8 cellular contexts compared by ENCODE assay signal in the genomic region with DNA sequence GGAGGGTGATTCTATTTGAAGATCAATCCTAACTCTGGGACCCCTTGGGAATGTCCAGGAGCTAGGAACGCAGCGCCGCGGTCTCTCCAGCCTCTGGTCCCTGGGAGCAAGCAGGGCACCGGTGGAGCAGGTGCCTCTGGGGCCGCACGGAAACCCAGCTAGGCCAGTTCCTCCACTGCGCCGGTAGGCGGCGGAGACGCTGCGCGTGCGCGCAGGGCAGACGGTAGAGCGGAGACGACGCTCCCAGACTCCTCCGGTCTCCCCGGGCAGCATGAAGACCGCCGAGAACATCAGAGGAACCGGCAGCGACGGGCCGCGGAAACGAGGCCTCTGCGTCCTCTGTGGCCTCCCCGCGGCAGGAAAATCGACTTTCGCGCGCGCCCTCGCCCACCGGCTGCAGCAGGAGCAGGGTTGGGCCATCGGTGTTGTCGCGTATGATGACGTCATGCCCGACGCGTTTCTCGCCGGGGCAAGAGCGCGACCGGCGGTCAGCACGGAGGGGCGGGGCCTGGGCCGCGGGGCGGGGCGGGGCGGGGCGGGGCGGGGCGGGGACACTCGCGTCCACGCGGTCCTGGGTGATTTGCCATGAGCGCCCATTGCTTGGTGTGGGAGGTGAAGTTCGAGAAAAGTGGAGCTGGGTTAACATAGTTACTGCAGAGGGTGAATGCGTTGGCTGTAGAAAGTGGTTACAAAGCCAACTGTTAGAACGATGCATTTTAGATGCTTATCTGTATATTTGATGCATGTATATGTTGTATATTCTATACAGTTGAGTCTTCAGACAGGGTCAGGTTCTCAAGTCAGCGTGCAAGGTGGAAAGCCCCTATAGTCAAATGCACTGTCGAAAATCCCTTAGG. TPM values are rescaled to one million over a fixed set of nuclear protein-coding genes. Genes with fewer than 3 reads are reported as not detected.
A peak's percentile ranks its signal among the peaks of the same experiment; 100 is the strongest.
DNase-seq lines count a peak whose midpoint lies in the region; ATAC-seq and TF ChIP-seq lines count a peak whose summit lies in the region.

A gene with protein sequence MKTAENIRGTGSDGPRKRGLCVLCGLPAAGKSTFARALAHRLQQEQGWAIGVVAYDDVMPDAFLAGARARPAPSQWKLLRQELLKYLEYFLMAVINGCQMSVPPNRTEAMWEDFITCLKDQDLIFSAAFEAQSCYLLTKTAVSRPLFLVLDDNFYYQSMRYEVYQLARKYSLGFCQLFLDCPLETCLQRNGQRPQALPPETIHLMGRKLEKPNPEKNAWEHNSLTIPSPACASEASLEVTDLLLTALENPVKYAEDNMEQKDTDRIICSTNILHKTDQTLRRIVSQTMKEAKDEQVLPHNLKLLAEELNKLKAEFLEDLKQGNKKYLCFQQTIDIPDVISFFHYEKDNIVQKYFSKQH (plus strand): TSS at position 193 of the 857 bp plus-strand sequence. CDS start 79 bp downstream, at position 272.

- H3K4me2 ChIP-seq in HCT116 (ENCODE audit: low read length) = peak within 1 kb of the TSS; percentile 84
- H3K4me2 ChIP-seq in MM.1S (ENCODE audit: low read depth, low read length) = peak within 1 kb of the TSS; percentile 85
- peak within 1 kb of the TSS; percentile 95 for H3K4me2 ChIP-seq in neural progenitor cell

- peak within 1 kb of the TSS; percentile 93 for H3K27ac Mint-ChIP-seq in neural progenitor cell

- peak in 2 of 3 experiments; percentile 86 to 97; a peak in 4 of 6 replicates for TF ChIP-seq CTCF in HCT116 (IDR thresholded peaks at IDR 0.05 in 2 of 3, conservative IDR thresholded peaks at IDR 0.05 in 1 of 3; ENCODE audit: borderline replicate concordance in 1 of 3, insufficient read depth in 1 of 3, low read depth in 2 of 3, low read length in 2 of 3)
- TF ChIP-seq CTCF in MM.1S (IDR thresholded peaks at IDR 0.05; ENCODE audit: low read length) = peak; percentile 83
- TF ChIP-seq CTCF in foreskin keratinocyte (conservative IDR thresholded peaks at IDR 0.05) = peak; percentile 95
- TF ChIP-seq CTCF in neural progenitor cell (IDR thresholded peaks at IDR 0.05) = peak; percentile 83

- no peaks in the 10 kb centered on the region for H3K9me3 ChIP-seq in HCT116 (ENCODE audit: control insufficient read depth in 1 of 2, insufficient read depth in 1 of 2, low read depth in 1 of 2, low read length in 2 of 2)
- H3K9me3 ChIP-seq in MM.1S (replicated peaks; ENCODE audit: insufficient read depth, low read length) = no peaks in the 10 kb centered on the region
- H3K9me3 ChIP-seq in neural progenitor cell (ENCODE audit: low read depth) = no peaks in the 10 kb centered on the region
- no peaks in the 10 kb centered on the region for H3K9me3 ChIP-seq in stomach smooth muscle (ENCODE audit: control insufficient read depth in 2 of 2, low read length in 2 of 2)

- no peaks in the 10 kb centered on the region for H3K36me3 Mint-ChIP-seq in neural progenitor cell

- H3K27ac ChIP-seq in HCT116 (ENCODE audit: low read depth, low read length) = peak within 1 kb of the TSS; percentile 78
- H3K27ac ChIP-seq in MM.1S (ENCODE audit: low read length) = peak within 1 kb of the TSS; percentile 88
- H3K27ac ChIP-seq in foreskin keratinocyte = peak within 1 kb of the TSS; percentile 90
- peak within 1 kb of the TSS; percentile 99 for H3K27ac ChIP-seq in neural progenitor cell
- peak within 1 kb of the TSS; percentile 79 for H3K27ac ChIP-seq in stomach smooth muscle (ENCODE audit: low read length)

- no peaks in the 10 kb centered on the region for H3K27me3 ChIP-seq in HCT116 (ENCODE audit: insufficient read depth, low read length)
- H3K27me3 ChIP-seq in MM.1S (replicated peaks; ENCODE audit: insufficient read depth, low read length) = no peaks in the 10 kb centered on the region
- H3K27me3 ChIP-seq in foreskin keratinocyte = peaks cover 4% of the 10 kb centered on the region
- H3K27me3 ChIP-seq in neural progenitor cell = no peaks in the 10 kb centered on the region
- no peaks in the 10 kb centered on the region for H3K27me3 ChIP-seq in stomach smooth muscle (ENCODE audit: control insufficient read depth in 1 of 2, insufficient read depth in 2 of 2, low read length in 2 of 2)

- H3K4me1 ChIP-seq in HCT116 (ENCODE audit: control insufficient read depth in 1 of 2, insufficient read depth in 2 of 2, low read length in 2 of 2) = peaks cover 8 to 16% of the 10 kb centered on the region in 2 experiments; a peak in 3 of 4 replicates
- H3K4me1 ChIP-seq in MM.1S (ENCODE audit: low read length) = peaks cover 7% of the 10 kb centered on the region; the same call in 1 of the 2 replicates
- H3K4me1 ChIP-seq in foreskin keratinocyte = no peaks in the 10 kb centered on the region
- peaks cover 9% of the 10 kb centered on the region for H3K4me1 ChIP-seq in neural progenitor cell
- peaks cover 12% of the 10 kb centered on the region for H3K4me1 ChIP-seq in stomach smooth muscle (ENCODE audit: control insufficient read depth, insufficient read depth, low read length)

- H3F3A ChIP-seq in MM.1S (ENCODE audit: insufficient read depth, low read length) (0 out of 2 replicates have a peak, but pooled peaks cover 3% of the 10 kb centered on the region), neural progenitor cell (ENCODE audit: low read depth) (peaks cover 9% of the 10 kb centered on the region)

- CTCF ChIA-PET in HCT116 (lab: Charles Lee) = interaction anchor here (1.1 to 2.0 kb wide), 6 partner anchors 10 to 593 kb away, joined by 3 to 12 read pairs (median 6); a partner anchor contains a TSS

- peak; percentile 33 for TF ChIP-seq POLR2A in HCT116 (IDR thresholded peaks at IDR 0.05; ENCODE audit: borderline replicate concordance, extremely low read depth, insufficient read depth, insufficient read length)

- peak within 1 kb of the TSS; percentile 86 for H3K4me3 Mint-ChIP-seq in neural progenitor cell

- RAD21 ChIA-PET in HCT116 (lab: Charles Lee; ENCODE audit: low non-redundant PET in 1 of 2, low total read pairs in 2 of 2, uncharacterized antibody in 2 of 2, unreplicated experiment in 2 of 2) = no interaction called here

- H3K36me3 ChIP-seq in HCT116 (ENCODE audit: control insufficient read depth in 1 of 2, insufficient read depth in 2 of 2, low read length in 2 of 2) = no peaks in the 10 kb centered on the region
- no peaks in the 10 kb centered on the region for H3K36me3 ChIP-seq in MM.1S (replicated peaks; ENCODE audit: insufficient read depth, low read length)
- H3K36me3 ChIP-seq in neural progenitor cell = no peaks in the 10 kb centered on the region
- H3K36me3 ChIP-seq in stomach smooth muscle (ENCODE audit: control insufficient read depth in 2 of 2, insufficient read depth in 2 of 2, low read length in 2 of 2) = no peaks in the 10 kb centered on the region

- peaks cover 5% of the 10 kb centered on the region for H3K4me1 Mint-ChIP-seq in neural progenitor cell

- H3K9me2 ChIP-seq in HCT116 (ENCODE audit: insufficient read depth) = no peaks in the 10 kb centered on the region
- no peaks in the 10 kb centered on the region for H3K9me2 ChIP-seq in MM.1S (replicated peaks; ENCODE audit: insufficient read depth, low read length)

- peak; percentile 35; the same call in 1 of the 2 replicates for TF ChIP-seq RAD21 in HCT116 (IDR thresholded peaks at IDR 0.05; ENCODE audit: low read depth)

- peak within 1 kb of the TSS; percentile 88 for H2AFZ ChIP-seq in HCT116 (ENCODE audit: low read depth, low read length, poor library complexity, severe bottlenecking)
- H2AFZ ChIP-seq in MM.1S (ENCODE audit: low read length) = peak within 1 kb of the TSS; percentile 92
- H2AFZ ChIP-seq in neural progenitor cell (replicated peaks) = peak within 1 kb of the TSS; percentile 98

- ATAC-seq in HCT116 (peak; percentile 97), foreskin keratinocyte (peak; percentile 98)

- BruUV-seq in HCT116 (replicated peaks; lab: Mats Ljungman, UMichigan) = TSS peak; percentile 91

- no peaks in the 10 kb centered on the region for H3K9me3 Mint-ChIP-seq in neural progenitor cell

- intact Hi-C loops in HCT116 (cut with micrococcal nuclease) = loop anchor here (1.0 kb wide), 3 partner anchors 26 to 579 kb away; a partner anchor contains a TSS

- H3K9ac ChIP-seq in HCT116 (ENCODE audit: low read length) = peak within 1 kb of the TSS; percentile 68
- H3K9ac ChIP-seq in MM.1S (ENCODE audit: low read length) = peak within 1 kb of the TSS; percentile 94
- H3K9ac ChIP-seq in neural progenitor cell = peak within 1 kb of the TSS; percentile 97
- peak within 1 kb of the TSS; percentile 88 to 89 for H3K9ac ChIP-seq in stomach smooth muscle (ENCODE audit: low read length in 2 of 2)

- H4K20me1 ChIP-seq in HCT116 (ENCODE audit: insufficient read depth) = no peaks in the 10 kb centered on the region
- H4K20me1 ChIP-seq in MM.1S (ENCODE audit: insufficient read depth, low read length) = no peaks in the 10 kb centered on the region
- H4K20me1 ChIP-seq in neural progenitor cell (ENCODE audit: low read depth) = no peaks in the 10 kb centered on the region

- peak within 1 kb of the TSS; percentile 52 to 57 for H3K4me3 ChIP-seq in HCT116 (replicated peaks in 1 of 2; ENCODE audit: low read depth in 1 of 2, low read length in 2 of 2)
- peak within 1 kb of the TSS; percentile 81 for H3K4me3 ChIP-seq in MM.1S (ENCODE audit: low read length)
- peak within 1 kb of the TSS; percentile 95 for H3K4me3 ChIP-seq in neural progenitor cell
- H3K4me3 ChIP-seq in stomach smooth muscle (ENCODE audit: low read length in 2 of 2) = peak within 1 kb of the TSS; percentile 84 to 90

- peaks cover 3% of the 10 kb centered on the region for H3K27me3 Mint-ChIP-seq in neural progenitor cell (ENCODE audit: insufficient read depth, low read depth)

- POLR2A ChIA-PET in HCT116 (lab: Charles Lee) = interaction anchor here (0.8 to 1.0 kb wide), 3 partner anchors 10 to 593 kb away, joined by 3 to 4 read pairs (median 4); no protein-coding TSS in a partner anchor

- DNase-seq in GM04503 (ENCODE audit: low read depth) (peak; percentile 59), HCT116 (ENCODE audit: low read depth, low spot score) (peak; percentile 94), MM.1S (peak; percentile 92), SHP77 treated with DMSO at 0.1 percent for 48 hours (lab: John Stamatoyannopoulos, UW) (peak; percentile 69), foreskin keratinocyte (peak; percentile 72 to 87), neural progenitor cell (ENCODE audit: low spot score) (peak; percentile 95)
- DNase-seq in activated gamma-delta T cell treated with anti-CD3 and anti-CD28 coated beads, Interleukin-2, amount 50 U/mL, for 16 hours (ENCODE audit: low read depth) = peak; percentile 79

- H3K79me2 ChIP-seq in HCT116 (ENCODE audit: insufficient read depth, low read length) (no peaks in the 10 kb centered on the region), MM.1S (ENCODE audit: low read length) (no peaks in the 10 kb centered on the region), neural progenitor cell (ENCODE audit: low read depth) (no peaks in the 10 kb centered on the region)

TF ChIP-seq in HCT116, 20 proteins besides CTCF, POLR2A, EP300 and RAD21 (continues in another document):
- TF ChIP-seq CEBPB (IDR thresholded peaks at IDR 0.05; ENCODE audit: low read depth) (no peak), TCF7L2 (IDR thresholded peaks at IDR 0.05; ENCODE audit: borderline replicate concordance, extremely low read depth, insufficient read depth, insufficient read length) (peak; percentile 74), YY1 (IDR thresholded peaks at IDR 0.05; ENCODE audit: extremely low read depth, insufficient replicate concordance, low read depth, low read length) (peak; percentile 44), EZH2 (IDR thresholded peaks at IDR 0.05) (no peak)

RNA-seq across cellular contexts. Expression of the gene that starts here (rescaled TPM):
- total RNA-seq in HCT116 (2021; ENCODE audit: unreplicated experiment) (4.4 TPM), foreskin keratinocyte (3.8 and 4.5 TPM in 2 replicates), neural progenitor cell (ENCODE audit: low replicate concordance) (12.5 and 18.1 TPM in 2 replicates)
- polyA plus RNA-seq in HCT116 (2012) = 4.5 and 6.2 TPM in 2 replicates
- 4.0 and 4.3 TPM in 2 replicates for polyA plus RNA-seq in foreskin keratinocyte

Comparison
In these comparisons a context has a peak if more than half of its experiments do, and no peak if none do; other contexts are left out.
1. Peak in every context shown above with its lines: DNase-seq, ATAC-seq, H3K4me3 ChIP-seq and H3K27ac ChIP-seq.